12 cellular contexts compared by ENCODE assay signal in the genomic region with DNA sequence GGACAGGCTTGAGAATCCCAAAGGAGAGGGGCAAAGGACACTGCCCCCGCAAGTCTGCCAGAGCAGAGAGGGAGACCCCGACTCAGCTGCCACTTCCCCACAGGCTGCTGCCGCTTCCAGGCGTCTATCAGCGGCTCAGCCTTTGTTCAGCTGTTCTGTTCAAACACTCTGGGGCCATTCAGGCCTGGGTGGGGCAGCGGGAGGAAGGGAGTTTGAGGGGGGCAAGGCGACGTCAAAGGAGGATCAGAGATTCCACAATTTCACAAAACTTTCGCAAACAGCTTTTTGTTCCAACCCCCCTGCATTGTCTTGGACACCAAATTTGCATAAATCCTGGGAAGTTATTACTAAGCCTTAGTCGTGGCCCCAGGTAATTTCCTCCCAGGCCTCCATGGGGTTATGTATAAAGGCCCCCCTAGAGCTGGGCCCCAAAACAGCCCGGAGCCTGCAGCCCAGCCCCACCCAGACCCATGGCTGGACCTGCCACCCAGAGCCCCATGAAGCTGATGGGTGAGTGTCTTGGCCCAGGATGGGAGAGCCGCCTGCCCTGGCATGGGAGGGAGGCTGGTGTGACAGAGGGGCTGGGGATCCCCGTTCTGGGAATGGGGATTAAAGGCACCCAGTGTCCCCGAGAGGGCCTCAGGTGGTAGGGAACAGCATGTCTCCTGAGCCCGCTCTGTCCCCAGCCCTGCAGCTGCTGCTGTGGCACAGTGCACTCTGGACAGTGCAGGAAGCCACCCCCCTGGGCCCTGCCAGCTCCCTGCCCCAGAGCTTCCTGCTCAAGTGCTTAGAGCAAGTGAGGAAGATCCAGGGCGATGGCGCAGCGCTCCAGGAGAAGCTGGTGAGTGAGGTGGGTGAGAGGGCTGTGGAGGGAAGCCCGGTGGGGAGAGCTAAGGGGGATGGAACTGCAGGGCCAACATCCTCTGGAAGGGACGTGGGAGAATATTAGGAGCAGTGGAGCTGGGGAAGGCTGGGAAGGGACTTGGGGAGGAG. TPM values are rescaled to one million over a fixed set of nuclear protein-coding genes. Genes with fewer than 3 reads are reported as not detected.
DNase-seq lines count a peak whose midpoint lies in the region; ATAC-seq and TF ChIP-seq lines count a peak whose summit lies in the region.
"Had no signal": no experiment of that assay in that cellular context is flagged by ENCODE, and none has a peak within 500 bp of the region (broad histone marks: within the 10 kb centered on the region; RNA-seq: fewer than 3 reads in every experiment).

A gene with protein sequence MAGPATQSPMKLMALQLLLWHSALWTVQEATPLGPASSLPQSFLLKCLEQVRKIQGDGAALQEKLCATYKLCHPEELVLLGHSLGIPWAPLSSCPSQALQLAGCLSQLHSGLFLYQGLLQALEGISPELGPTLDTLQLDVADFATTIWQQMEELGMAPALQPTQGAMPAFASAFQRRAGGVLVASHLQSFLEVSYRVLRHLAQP (plus strand): TSS at position 436 of the 993 bp plus-strand sequence. CDS start 35 bp downstream, at position 471.

- TF ChIP-seq CTCF in endodermal cell (conservative IDR thresholded peaks at IDR 0.05): no peak

- H3K27ac ChIP-seq in endodermal cell (ENCODE audit: low read depth, low read length): no peak within 1 kb of the TSS
- peak within 1 kb of the TSS; percentile 23 to 63 for H3K27ac ChIP-seq in mucosa of rectum (ENCODE audit: low read depth in 2 of 2, low read length in 2 of 2)
- H3K27ac ChIP-seq in CD4-positive, alpha-beta memory T cell (ENCODE audit: low read depth, low read length): no peak within 1 kb of the TSS

- POLR2A ChIA-PET in CD4-positive, alpha-beta memory T cell (lab: Charles Lee; ENCODE audit: partially characterized antibody): interaction anchor here (0.6 to 2.5 kb wide), 2 partner anchors 11 to 145 kb away, joined by 3 to 8 read pairs; no protein-coding TSS in a partner anchor

- CTCF ChIA-PET in CD4-positive, alpha-beta memory T cell (lab: Charles Lee; ENCODE audit: partially characterized antibody): interaction anchor here (0.8 to 13.1 kb wide), 13 partner anchors 13 to 334 kb away, joined by 3 to 166 read pairs (median 7); a partner anchor contains a TSS

- H3K27ac Mint-ChIP-seq in endodermal cell: no peak within 1 kb of the TSS
- peak within 1 kb of the TSS in 2 of 7 donors; percentile 37 to 46 for H3K27ac Mint-ChIP-seq in CD4-positive, alpha-beta memory T cell

- H3K9me3 ChIP-seq in endodermal cell (ENCODE audit: control insufficient read depth, low read length) (no peaks in the 10 kb centered on the region), mucosa of rectum (ENCODE audit: control insufficient read depth in 2 of 2, low read length in 2 of 2) (no peaks in the 10 kb centered on the region)
- no peaks in the 10 kb centered on the region for H3K9me3 ChIP-seq in CD4-positive, alpha-beta memory T cell (ENCODE audit: control insufficient read depth in 1 of 2, low read length in 2 of 2)

- WGBS in endodermal cell (ENCODE audit: insufficient coverage in 1 of 2, insufficient read length in 1 of 2), 2 experiments: 56 to 74% methylated on average over 5 to 20 of the region's 20 CpGs

- H3K9me3 Mint-ChIP-seq in endodermal cell: peaks cover 3% of the 10 kb centered on the region
- H3K9me3 Mint-ChIP-seq in CD4-positive, alpha-beta memory T cell: no peaks in the 10 kb centered on the region

- H3K9ac ChIP-seq in endodermal cell (ENCODE audit: extremely low read depth, low read length, poor library complexity, severe bottlenecking): no peak within 1 kb of the TSS
- peak within 1 kb of the TSS; percentile 24 to 63 for H3K9ac ChIP-seq in mucosa of rectum (ENCODE audit: low read depth in 1 of 2, low read length in 2 of 2)

- H3K36me3 ChIP-seq in endodermal cell (ENCODE audit: control insufficient read depth, insufficient read depth, low read length) (peaks cover 5% of the 10 kb centered on the region), mucosa of rectum (ENCODE audit: control insufficient read depth in 2 of 2, insufficient read depth in 2 of 2, low read length in 2 of 2) (peaks cover 9 to 14% of the 10 kb centered on the region in 2 donors)
- peaks cover 12% of the 10 kb centered on the region for H3K36me3 ChIP-seq in CD4-positive, alpha-beta memory T cell (ENCODE audit: insufficient read depth, low read length)

- ATAC-seq in HG03025 (IDR thresholded peaks at IDR 0.05; ENCODE audit: low FRiP score, unreplicated experiment): no peak

- H3K27me3 ChIP-seq in endodermal cell (ENCODE audit: control insufficient read depth, insufficient read depth, low read length, poor library complexity, severe bottlenecking) (no peaks in the 10 kb centered on the region), mucosa of rectum (ENCODE audit: control insufficient read depth in 2 of 2, insufficient read depth in 2 of 2, low read length in 2 of 2) (no peaks in the 10 kb centered on the region)
- H3K27me3 ChIP-seq in CD4-positive, alpha-beta memory T cell (ENCODE audit: insufficient read depth, low read length): no peaks in the 10 kb centered on the region

- H3K36me3 Mint-ChIP-seq in endodermal cell (ENCODE audit: low read depth): peaks cover 13% of the 10 kb centered on the region
- peaks cover 5 to 15% of the 10 kb centered on the region in 2 donors for H3K36me3 Mint-ChIP-seq in CD4-positive, alpha-beta memory T cell

- no peaks in the 10 kb centered on the region for H3K27me3 Mint-ChIP-seq in endodermal cell (ENCODE audit: insufficient read depth)
- peaks cover 0 to 2% of the 10 kb centered on the region in 2 donors for H3K27me3 Mint-ChIP-seq in CD4-positive, alpha-beta memory T cell

- DNase-seq in D341Med (ENCODE audit: low spot score) (peak; percentile 50), NCI-H345 (lab: John Stamatoyannopoulos, UW) (peak; percentile 23), endodermal cell (peak; percentile 55), HPDE6-E6E7 (ENCODE audit: extremely low spot score) (no peak), cerebellar cortex (ENCODE audit: low spot score) (no peak)
- DNase-seq in CD4-positive, alpha-beta memory T cell: no peak
- DNase-seq: activated CD4-positive, CD25-positive, alpha-beta regulatory T cell treated with anti-CD3 and anti-CD28 coated beads, Interleukin-2, amount 50 U/mL, for 72 hours; activated gamma-delta T cell treated with Interleukin-2 at 50 U/mL for 16 hours; MV-4-11 had no signal

- H3K4me3 ChIP-seq in endodermal cell (ENCODE audit: low read length) (no peak within 1 kb of the TSS), mucosa of rectum (ENCODE audit: low read length in 2 of 2) (no peak within 1 kb of the TSS)
- H3K4me3 ChIP-seq in CD4-positive, alpha-beta memory T cell (ENCODE audit: low read length in 2 of 2): no peak within 1 kb of the TSS

- H3K4me1 ChIP-seq in endodermal cell (ENCODE audit: control insufficient read depth, insufficient read depth, low read length) (peaks cover 5% of the 10 kb centered on the region), mucosa of rectum (ENCODE audit: control insufficient read depth in 2 of 2, insufficient read depth in 2 of 2, low read length in 2 of 2) (peaks cover 17 to 22% of the 10 kb centered on the region in 2 donors)
- peaks cover 4% of the 10 kb centered on the region for H3K4me1 ChIP-seq in CD4-positive, alpha-beta memory T cell (ENCODE audit: insufficient read depth, low read length)

- intact Hi-C loops in CD4-positive, alpha-beta memory T cell (cut with micrococcal nuclease): no loop called here

- H3K4me3 Mint-ChIP-seq in endodermal cell: no peak within 1 kb of the TSS
- H3K4me3 Mint-ChIP-seq in CD4-positive, alpha-beta memory T cell: no peak within 1 kb of the TSS

- H3K4me1 Mint-ChIP-seq in endodermal cell: peaks cover 14% of the 10 kb centered on the region
- H3K4me1 Mint-ChIP-seq in CD4-positive, alpha-beta memory T cell: peaks cover 0 to 6% (median 4%) of the 10 kb centered on the region in 4 donors

RNA-seq across cellular contexts. Expression of the gene that starts here (rescaled TPM):
- total RNA-seq in endodermal cell: not detected
- not detected for polyA plus RNA-seq in endodermal cell (2013, experiment 1 of 2)
- not detected for polyA plus RNA-seq in endodermal cell (2013, experiment 2 of 2)
- total RNA-seq in CD4-positive, alpha-beta memory T cell: not detected
- polyA plus RNA-seq in CD4-positive, alpha-beta memory T cell: not detected
- total RNA-seq: kidney epithelial cell had no signal

Comparison
In these comparisons a context has a peak if more than half of its experiments do, and no peak if none do; other contexts are left out.
1. Peak in DNase-seq in endodermal cell; RNA of the gene not detected or under 1 TPM.
2. DNase-seq: peak in D341Med (single experiment) and NCI-H345 (single experiment); none in HPDE6-E6E7 (single experiment), cerebellar cortex (single experiment) and CD4-positive, alpha-beta memory T cell (0 of 5).
3. H3K27ac ChIP-seq: peak in mucosa of rectum (2 of 2); none in endodermal cell (single experiment) and CD4-positive, alpha-beta memory T cell (single experiment).